Comparison of ENCODE assay signal across 8 cellular contexts in the genomic region with DNA sequence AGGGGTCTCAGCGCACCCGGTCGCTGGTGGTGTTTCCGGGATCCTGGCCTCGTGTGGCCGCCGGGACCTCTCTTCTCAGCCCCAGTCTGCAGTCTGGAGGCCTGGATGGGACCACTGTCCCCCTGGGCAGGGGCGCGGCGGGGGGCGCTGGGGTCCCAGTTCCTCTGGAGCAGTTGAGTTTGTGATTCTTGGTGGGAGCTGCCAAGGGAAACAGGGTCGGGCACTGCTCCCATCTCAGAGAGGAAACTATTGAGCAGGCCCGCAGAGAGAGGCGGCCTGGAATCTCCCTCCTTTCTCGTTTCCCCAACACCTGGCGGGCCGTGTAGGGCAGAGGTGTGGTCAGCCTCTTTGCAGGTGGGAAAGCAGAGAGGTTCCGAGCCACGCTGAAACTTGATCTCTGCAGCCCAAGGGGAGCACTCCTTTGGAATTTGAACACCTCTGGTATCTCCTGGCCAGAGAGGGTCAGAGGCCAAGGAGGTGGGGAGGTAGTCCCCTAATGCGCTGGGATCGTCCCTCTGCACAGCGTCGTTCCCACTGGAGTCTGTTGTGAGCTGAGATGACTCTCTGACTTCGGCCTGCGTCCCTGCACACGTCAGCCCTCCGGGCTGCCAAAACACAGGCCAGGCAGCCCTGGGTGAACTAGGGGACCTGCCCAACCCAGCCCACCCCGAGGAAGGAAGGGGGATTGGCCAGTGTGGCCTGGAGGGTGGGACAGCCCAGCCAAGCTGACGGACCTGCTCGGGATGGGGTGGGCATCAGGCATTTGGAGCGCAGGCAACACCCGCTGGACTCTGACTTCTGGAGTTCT. TPM values are rescaled to one million over a fixed set of nuclear protein-coding genes. Genes with fewer than 3 reads are reported as not detected.
A peak's percentile ranks its signal among the peaks of the same experiment; 100 is the strongest.
DNase-seq lines count a peak whose midpoint lies in the region; ATAC-seq lines count a peak whose summit lies in the region.

No MANE protein-coding gene starts in this region.

- H3K27me3 Mint-ChIP-seq in central memory CD8-positive, alpha-beta T cell, result no peaks in the 10 kb centered on the region

- H3K4me1 Mint-ChIP-seq in central memory CD8-positive, alpha-beta T cell, result peaks cover 48% of the 10 kb centered on the region

- peaks cover 10% of the 10 kb centered on the region for H3K36me3 Mint-ChIP-seq in central memory CD8-positive, alpha-beta T cell (ENCODE audit: insufficient read depth)

- DNase-seq in activated effector memory CD4-positive, alpha-beta T cell treated with anti-CD3 and anti-CD28 coated beads, Interleukin-2, amount 50 U/mL, for 16 hours, result peak; percentile 71
- DNase-seq in activated effector memory CD4-positive, alpha-beta T cell treated with Interleukin-2 at 50 U/mL for 16 hours, result no peak
- DNase-seq in NCI-H146 treated with DMSO at 0.1 percent for 48 hours (lab: John Stamatoyannopoulos, UW; ENCODE audit: unreplicated experiment), result peak; percentile 10
- DNase-seq in central memory CD8-positive, alpha-beta T cell (ENCODE audit: low spot score in 2 of 2), result no peak
- peak; percentile 76 for DNase-seq in left lobe of liver (ENCODE audit: low spot score)
- DNase-seq in NCI-H1048 (lab: John Stamatoyannopoulos, UW), result no peak

- H3K36me3 ChIP-seq in subcutaneous abdominal adipose tissue (ENCODE audit: control insufficient read depth in 5 of 5, insufficient read depth in 5 of 5, low read length in 5 of 5), result peaks cover 0 to 5% (median 3%) of the 10 kb centered on the region in 5 donors

- peak overlapping the region; percentile 90 for H3K4me3 Mint-ChIP-seq in central memory CD8-positive, alpha-beta T cell

- no peaks in the 10 kb centered on the region for H3K9me3 Mint-ChIP-seq in central memory CD8-positive, alpha-beta T cell

- H3K4me3 ChIP-seq in subcutaneous abdominal adipose tissue (ENCODE audit: low read depth in 1 of 5, low read length in 5 of 5), result peak overlapping the region; percentile 77 to 94 (median 86)

- H3K4me1 ChIP-seq in subcutaneous abdominal adipose tissue (ENCODE audit: control insufficient read depth in 5 of 5, insufficient read depth in 5 of 5, low read length in 5 of 5), result peaks cover 0 to 67% (median 65%) of the 10 kb centered on the region in 5 donors

- H3K27me3 ChIP-seq in subcutaneous abdominal adipose tissue (ENCODE audit: control insufficient read depth in 5 of 5, insufficient read depth in 4 of 5, low read length in 5 of 5), result no peaks in the 10 kb centered on the region

- ATAC-seq in central memory CD8-positive, alpha-beta T cell (replicated peaks; ENCODE audit: extremely low read depth, poor library complexity, severe bottlenecking), result peak; percentile 11
- peak; percentile 54 for ATAC-seq in left lobe of liver
- ATAC-seq in HG03469 (IDR thresholded peaks at IDR 0.05; ENCODE audit: unreplicated experiment), result no peak

- peak overlapping the region; percentile 90 for H3K27ac ChIP-seq in subcutaneous abdominal adipose tissue (ENCODE audit: low read depth, low read length)

- peak overlapping the region; percentile 68 to 87 (median 79) for H3K9ac ChIP-seq in subcutaneous abdominal adipose tissue (ENCODE audit: low read length in 5 of 5)

- H3K9me3 ChIP-seq in subcutaneous abdominal adipose tissue (ENCODE audit: control insufficient read depth in 5 of 5, low read length in 5 of 5), result no peaks in the 10 kb centered on the region

- peak overlapping the region; percentile 91 for H3K27ac Mint-ChIP-seq in central memory CD8-positive, alpha-beta T cell (ENCODE audit: low read depth)

RNA-seq across cellular contexts. Expression of gene PLEKHF1, which starts 0.8 kb away (rescaled TPM):
- 11.3 TPM for total RNA-seq in left lobe of liver

RNA-seq across cellular contexts. Expression of gene C19orf12, which starts 49.0 kb away (rescaled TPM):
- 52.3 TPM for total RNA-seq in left lobe of liver

RNA-seq across cellular contexts. Expression of gene POP4, which starts 59.9 kb away (rescaled TPM):
- 35.2 TPM for total RNA-seq in left lobe of liver

Comparison
In these comparisons a context has a peak if more than half of its experiments do, and no peak if none do; other contexts are left out.
1. DNase-seq: peak in activated effector memory CD4-positive, alpha-beta T cell treated with anti-CD3 and anti-CD28 coated beads, Interleukin-2, amount 50 U/mL, for 16 hours (single experiment), NCI-H146 treated with DMSO at 0.1 percent for 48 hours (single experiment) and left lobe of liver (single experiment); none in activated effector memory CD4-positive, alpha-beta T cell treated with Interleukin-2 at 50 U/mL for 16 hours (single experiment), central memory CD8-positive, alpha-beta T cell (0 of 2) and NCI-H1048 (single experiment).